In genomic region chr1:192559115-192560006, GRCh38 we compare ENCODE assay signal across 9 cellular contexts. TPM values are rescaled to one million over a fixed set of nuclear protein-coding genes. Genes with fewer than 3 reads are reported as not detected.
DNase-seq lines count a peak whose midpoint lies in the region; ATAC-seq, FAIRE-seq and TF ChIP-seq lines count a peak whose summit lies in the region.
"Had no signal": no experiment of that assay in that cellular context is flagged by ENCODE, and none has a peak within 500 bp of the region (broad histone marks: within the 10 kb centered on the region; RNA-seq: fewer than 3 reads in every experiment).

No MANE protein-coding gene starts in this region.

- BruUV-seq in HepG2 (replicated peaks; lab: Mats Ljungman, UMichigan) = no TSS peak

- TF ChIP-seq RAD21 in liver (IDR thresholded peaks at IDR 0.05) (no peak), HepG2 (CRISPR knock-in tag; IDR thresholded peaks at IDR 0.05) (no peak)

- H3K27me3 Mint-ChIP-seq in naive thymus-derived CD8-positive, alpha-beta T cell = no peaks in the 10 kb centered on the region
- H3K27me3 Mint-ChIP-seq: activated naive CD4-positive, alpha-beta T cell treated with anti-CD3 and anti-CD28 coated beads, Interleukin-2, amount 50 U/mL, for 24 hours had no signal

- H3K4me2 ChIP-seq in HepG2 (ENCODE audit: low read depth, low read length) = no peak overlapping the region

- H3K27ac ChIP-seq in liver (ENCODE audit: low read depth in 1 of 2, low read length in 2 of 2) (peak overlapping the region in 1 of 2 donors; percentile 11), HepG2 (ENCODE audit: extremely low read length, insufficient read depth, low read length) (no peak overlapping the region), adrenal gland (peak overlapping the region in 3 of 5 donors; percentile 25 to 61 (median 39))

- no peak for FAIRE-seq in HepG2 (lab: Jason Lieb, UNC)

- no peaks in the 10 kb centered on the region for H3K36me3 Mint-ChIP-seq in naive thymus-derived CD8-positive, alpha-beta T cell
- H3K36me3 Mint-ChIP-seq: activated naive CD4-positive, alpha-beta T cell treated with anti-CD3 and anti-CD28 coated beads, Interleukin-2, amount 50 U/mL, for 24 hours had no signal

- H3K36me3 ChIP-seq in liver (ENCODE audit: control insufficient read depth in 4 of 4, insufficient read depth in 3 of 4, low read depth in 1 of 4, low read length in 3 of 4) (no peaks in the 10 kb centered on the region), HepG2 (replicated peaks in 1 of 2; ENCODE audit: control insufficient read depth in 1 of 2, insufficient read depth in 2 of 2, low read length in 2 of 2) (no peaks in the 10 kb centered on the region), adrenal gland (replicated peaks in 1 of 2) (no peaks in the 10 kb centered on the region)

- peak overlapping the region in 6 of 10 donors; percentile 9 to 43 (median 14) for H3K27ac Mint-ChIP-seq in naive thymus-derived CD8-positive, alpha-beta T cell
- H3K27ac Mint-ChIP-seq: activated naive CD4-positive, alpha-beta T cell treated with anti-CD3 and anti-CD28 coated beads, Interleukin-2, amount 50 U/mL, for 24 hours had no signal

- DNase-seq in HepG2 (ENCODE audit: low spot score) (no peak), adrenal gland (peak in 5 of 7 donors; percentile 15 to 51 (median 26)), activated gamma-delta T cell (lab: John Stamatoyannopoulos, UW) (no peak), LoVo (ENCODE audit: low spot score) (no peak)
- no peak for DNase-seq in naive thymus-derived CD8-positive, alpha-beta T cell
- no peak for DNase-seq in stimulated activated naive CD4-positive, alpha-beta T cell (lab: John Stamatoyannopoulos, UW)

- no peak for TF ChIP-seq POLR2A in HepG2 (IDR thresholded peaks at IDR 0.05; ENCODE audit: insufficient read depth in 1 of 2, low read depth in 2 of 2, low read length in 2 of 2)
- TF ChIP-seq POLR2A in adrenal gland (IDR thresholded peaks at IDR 0.05) = no peak

- intact Hi-C loops in HepG2 (cut with micrococcal nuclease; ENCODE audit: unreplicated experiment) = no loop called here
- intact Hi-C loops in adrenal gland (cut with DNase I) = no loop called here

- H3K9me3 ChIP-seq in liver (ENCODE audit: control insufficient read depth in 4 of 4, low read length in 3 of 4) = no peaks in the 10 kb centered on the region
- no peaks in the 10 kb centered on the region for H3K9me3 ChIP-seq in HepG2 (ENCODE audit: low read length)
- no peaks in the 10 kb centered on the region for H3K9me3 ChIP-seq in adrenal gland (replicated peaks in 1 of 3)

- TF ChIP-seq CTCF in liver (IDR thresholded peaks at IDR 0.05; ENCODE audit: low read depth, low read length, missing input control) = no peak
- TF ChIP-seq CTCF in HepG2 (CRISPR knock-in tag; IDR thresholded peaks at IDR 0.05) = no peak
- no peak for TF ChIP-seq CTCF in adrenal gland (IDR thresholded peaks at IDR 0.05)

- H3K79me2 ChIP-seq in HepG2 (ENCODE audit: insufficient read depth, low read length) = no peaks in the 10 kb centered on the region

- no peaks in the 10 kb centered on the region for H3K9me3 Mint-ChIP-seq in naive thymus-derived CD8-positive, alpha-beta T cell
- H3K9me3 Mint-ChIP-seq: activated naive CD4-positive, alpha-beta T cell treated with anti-CD3 and anti-CD28 coated beads, Interleukin-2, amount 50 U/mL, for 24 hours had no signal

- CTCF ChIA-PET in HepG2 (lab: Yijun Ruan, JAX; ENCODE audit: low intra/inter-chr PET ratio, low total read pairs) = no interaction called here

- 73% methylated on average over 6 of the region's 6 CpGs for WGBS in liver
- 52% methylated on average over 6 of the region's 6 CpGs for WGBS in HepG2 (ENCODE audit: low lambda C conversion rate)
- 43 to 63% (median 53%) methylated on average over 6 of the region's 6 CpGs for WGBS in adrenal gland, 4 donors

- H3K4me1 ChIP-seq in liver (ENCODE audit: control insufficient read depth in 4 of 4, insufficient read depth in 4 of 4, low read length in 3 of 4) = peaks cover 0 to 4% (median 0%) of the 10 kb centered on the region in 4 donors
- peaks cover 7% of the 10 kb centered on the region; the same call in 1 of the 2 replicates for H3K4me1 ChIP-seq in HepG2 (ENCODE audit: insufficient read depth, low read length)
- peaks cover 0 to 8% of the 10 kb centered on the region in 2 donors for H3K4me1 ChIP-seq in adrenal gland (replicated peaks in 1 of 2)

- H4K20me1 ChIP-seq in HepG2 (ENCODE audit: insufficient read depth, low read length) = no peaks in the 10 kb centered on the region

- in situ Hi-C loops in HepG2 (cut with HindIII; ENCODE audit: extremely low pct_ligation_motif_present, low pct_unique_long_range_greater_than_20kb) = no loop called here

- no peak for ATAC-seq in HepG2
- peak; percentile 67 for ATAC-seq in HG03342 (IDR thresholded peaks at IDR 0.05; ENCODE audit: unreplicated experiment)
- no peak for ATAC-seq in naive thymus-derived CD8-positive, alpha-beta T cell

- no peak overlapping the region for H3K4me3 Mint-ChIP-seq in naive thymus-derived CD8-positive, alpha-beta T cell
- H3K4me3 Mint-ChIP-seq: activated naive CD4-positive, alpha-beta T cell treated with anti-CD3 and anti-CD28 coated beads, Interleukin-2, amount 50 U/mL, for 24 hours had no signal

- POLR2A ChIA-PET in HepG2 (lab: Yijun Ruan, JAX) = no interaction called here
- POLR2A ChIA-PET in naive thymus-derived CD8-positive, alpha-beta T cell (lab: Charles Lee) = no interaction called here

- TF ChIP-seq EP300 in HepG2 (IDR thresholded peaks at IDR 0.05; ENCODE audit: low read depth in 2 of 2, low read length in 2 of 2) (no peak), HepG2 (CRISPR knock-in tag; IDR thresholded peaks at IDR 0.05; ENCODE audit: borderline replicate concordance) (no peak)

- H3K9ac ChIP-seq in liver (ENCODE audit: low read depth in 1 of 2, low read length in 2 of 2) (no peak overlapping the region), HepG2 (ENCODE audit: insufficient read depth, low read depth, low read length) (no peak overlapping the region)

- H3K27me3 ChIP-seq in liver (ENCODE audit: control insufficient read depth in 4 of 4, insufficient read depth in 4 of 4, low read length in 3 of 4) (no peaks in the 10 kb centered on the region), HepG2 (ENCODE audit: control insufficient read depth in 1 of 2, insufficient read depth in 2 of 2, low read length in 2 of 2) (no peaks in the 10 kb centered on the region), adrenal gland (no peaks in the 10 kb centered on the region)

- H3K4me1 Mint-ChIP-seq in naive thymus-derived CD8-positive, alpha-beta T cell = peaks cover 3 to 8% (median 7%) of the 10 kb centered on the region in 4 donors

- no peak overlapping the region for H2AFZ ChIP-seq in HepG2 (ENCODE audit: low read length)

- no peak overlapping the region for H3K4me3 ChIP-seq in liver (ENCODE audit: low read depth in 1 of 3, low read length in 3 of 3)
- no peak overlapping the region for H3K4me3 ChIP-seq in HepG2 (replicated peaks in 1 of 3; ENCODE audit: insufficient read depth in 1 of 3, low read depth in 2 of 3, low read length in 3 of 3)
- no peak overlapping the region for H3K4me3 ChIP-seq in adrenal gland

TF ChIP-seq in liver, 16 proteins besides CTCF, POLR2A, EP300 and RAD21:
- TF ChIP-seq JUND (IDR thresholded peaks at IDR 0.05) (peak in 1 of 2 donors; percentile 9), GABPA (IDR thresholded peaks at IDR 0.05 in 1 of 2, conservative IDR thresholded peaks at IDR 0.05 in 1 of 2) (no peak), HNF4G (IDR thresholded peaks at IDR 0.05) (no peak), NR2F2 (IDR thresholded peaks at IDR 0.05) (peak; percentile 72), HNF4A (conservative IDR thresholded peaks at IDR 0.05) (no peak)
TF ChIP-seq in liver: peak in this region for 2.

TF ChIP-seq in HepG2, 621 proteins besides CTCF, POLR2A, EP300 and RAD21:
- TF ChIP-seq ZNF101 (CRISPR knock-in tag; IDR thresholded peaks at IDR 0.05; ENCODE audit: borderline replicate concordance, low read depth) (no peak), ZNF772 (CRISPR knock-in tag; IDR thresholded peaks at IDR 0.05) (no peak)
TF ChIP-seq in HepG2: peak in this region for 0.

RNA-seq across cellular contexts. Expression of gene RGS1, which starts 16.2 kb away (rescaled TPM):
- total RNA-seq in liver (1 to 10 TPM; 1.8 to 7.7 TPM), HepG2 (2016; rRNA removed; fragmentation: Illumina TruSeq; extraction: Trizol) (not detected in 2 replicates), adrenal gland (10 to 100 TPM in 5 of 8 donors, 1 to 10 TPM in 3; 2.7 to 69.3 (median 15.4) TPM)
- polyA plus RNA-seq in liver (1 to 10 TPM; 5.4 to 6.6 TPM), HepG2 (2011; rRNA removed) (not detected in 2 replicates), adrenal gland (100 to 1,000 TPM in 1 of 3 donors, 1 to 10 TPM in 2; 5.2 to 124 (median 6.0) TPM)
- total RNA-seq in HepG2 (2016; cell fraction: cytosol; rRNA removed; fragmentation: Illumina TruSeq; extraction: Trizol; ENCODE audit: low read depth) = not detected in 2 replicates
- not detected in 2 replicates for total RNA-seq in HepG2 (2016; cell fraction: insoluble cytoplasmic fraction; rRNA removed; fragmentation: Illumina TruSeq; extraction: Trizol)
- not detected in 2 replicates for total RNA-seq in HepG2 (2016; cell fraction: membrane; rRNA removed; fragmentation: Illumina TruSeq; extraction: Trizol)
- total RNA-seq in HepG2 (2016; cell fraction: nucleus; rRNA removed; fragmentation: Illumina TruSeq; extraction: Trizol) = not detected in 2 replicates
- 0.03 TPM in 1 of 2 replicates, not detected in the other for polyA plus RNA-seq in HepG2 (2011; cell fraction: cytosol; rRNA removed)
- polyA plus RNA-seq in HepG2 (2011; cell fraction: nucleus; rRNA removed) = not detected in 2 replicates
- polyA plus RNA-seq in HepG2 (2012) = not detected in 2 replicates
- not detected in 2 replicates for polyA plus RNA-seq in HepG2 (2016; cell fraction: cytosol; fragmentation: Illumina TruSeq; extraction: Trizol; ENCODE audit: low read depth)
- not detected in 2 replicates for polyA plus RNA-seq in HepG2 (2016; cell fraction: insoluble cytoplasmic fraction; fragmentation: Illumina TruSeq; extraction: Trizol; ENCODE audit: low read depth)
- polyA plus RNA-seq in HepG2 (2016; cell fraction: membrane; fragmentation: Illumina TruSeq; extraction: Trizol; ENCODE audit: low read depth) = not detected in 2 replicates
- not detected in 2 replicates for polyA plus RNA-seq in HepG2 (2016; cell fraction: nucleus; fragmentation: Illumina TruSeq; extraction: Trizol; ENCODE audit: insufficient read depth, low read depth)
- not detected in 2 replicates for polyA minus RNA-seq in HepG2 (2011; rRNA and poly(A)+ RNA removed; ENCODE audit: low replicate concordance)
- polyA minus RNA-seq in HepG2 (2011; cell fraction: cytosol; rRNA and poly(A)+ RNA removed) = not detected in 2 replicates
- polyA minus RNA-seq in HepG2 (2011; cell fraction: nucleus; rRNA and poly(A)+ RNA removed) = 0.90 TPM in 1 of 2 replicates, not detected in the other
- 1 to 10 TPM in 1 of 2 experiments, under 1 TPM in 1; 0.58 to 1.7 TPM for total RNA-seq in naive thymus-derived CD8-positive, alpha-beta T cell
- polyA plus RNA-seq in naive thymus-derived CD8-positive, alpha-beta T cell = 10 to 100 TPM in 1 of 3 donors, 1 to 10 TPM in 2; 3.9 to 37.6 (median 4.8) TPM

Comparison
In these comparisons a context has a peak if more than half of its experiments do, and no peak if none do; other contexts are left out.
1. DNase-seq: peak in adrenal gland (5 of 7); none in HepG2 (single experiment), naive thymus-derived CD8-positive, alpha-beta T cell (0 of 10), stimulated activated naive CD4-positive, alpha-beta T cell (0 of 6), activated gamma-delta T cell (single experiment) and LoVo (single experiment).